In genomic region chr15:83504365-83504764, GRCh38 we compare ENCODE assay signal across 32 cellular contexts. TPM values are rescaled to one million over a fixed set of nuclear protein-coding genes. Genes with fewer than 3 reads are reported as not detected.
DNase-seq lines count a peak whose midpoint lies in the region; ATAC-seq, FAIRE-seq and TF ChIP-seq lines count a peak whose summit lies in the region.
"Had no signal": no experiment of that assay in that cellular context is flagged by ENCODE, and none has a peak within 500 bp of the region (broad histone marks: within the 10 kb centered on the region; RNA-seq: fewer than 3 reads in every experiment).

No MANE protein-coding gene starts in this region.

- H3K79me2 ChIP-seq in keratinocyte (ENCODE audit: control insufficient read depth, insufficient read depth, low read length), result no peaks in the 10 kb centered on the region

- no peak overlapping the region for H3K27ac ChIP-seq in A673 (ENCODE audit: low read depth, low read length, poor library complexity, severe bottlenecking)
- no peak overlapping the region for H3K27ac ChIP-seq in keratinocyte (ENCODE audit: control insufficient read depth, insufficient read depth, low read length)
- H3K27ac ChIP-seq: stomach, tibial nerve had no signal

- POLR2A ChIA-PET in A673 (lab: Charles Lee; ENCODE audit: low non-redundant PET), result no interaction called here
- POLR2A ChIA-PET in HEK293T (lab: Yijun Ruan, JAX), result no interaction called here

- BruUV-seq in A673 (replicated peaks; lab: Mats Ljungman, UMichigan), result no TSS peak

- H3K9me3 ChIP-seq in A673 (ENCODE audit: low read depth, low read length, poor library complexity, severe bottlenecking) (no peaks in the 10 kb centered on the region), keratinocyte (ENCODE audit: control insufficient read depth, low read depth, low read length) (no peaks in the 10 kb centered on the region)
- H3K9me3 ChIP-seq: stomach, tibial nerve had no signal

- TF ChIP-seq CTCF in A673 (conservative IDR thresholded peaks at IDR 0.05; ENCODE audit: low read depth, low read length), result no peak
- TF ChIP-seq CTCF in keratinocyte (optimal IDR thresholded peaks at IDR 0.05 in 1 of 3, IDR thresholded peaks at IDR 0.05 in 1 of 3, conservative IDR thresholded peaks at IDR 0.05 in 1 of 3; ENCODE audit: extremely low read depth in 1 of 3, insufficient read depth in 2 of 3, low read length in 3 of 3), result no peak
- no peak for TF ChIP-seq CTCF in GM10266 (IDR thresholded peaks at IDR 0.05; ENCODE audit: control insufficient read depth, insufficient read depth, low read depth, missing control alignments)

- dilution Hi-C loops in keratinocyte (cut with MboI; ENCODE audit: extremely low pct_ligation_motif_present, low sequenced_read_pairs), result no loop called here

- no peaks in the 10 kb centered on the region for H3K9me1 ChIP-seq in keratinocyte (ENCODE audit: control insufficient read depth, extremely low read depth, insufficient read depth, low read length)

- CTCF ChIA-PET in A673 (lab: Charles Lee), result no interaction called here
- CTCF ChIA-PET in HEK293T (lab: Yijun Ruan, JAX), result no interaction called here

- DNase-seq in A673 (ENCODE audit: low spot score) (peak; percentile 23), HT1080 (ENCODE audit: low read depth) (peak; percentile 36), amniotic epithelial cell (ENCODE audit: low read depth) (peak; percentile 2), keratinocyte (ENCODE audit: low read depth, low spot score) (no peak), GM10266 (ENCODE audit: extremely low spot score) (no peak), GDM1 (lab: John Stamatoyannopoulos, UW) (no peak), HEK293T (ENCODE audit: extremely low spot score) (no peak)
- DNase-seq: activated CD4-positive, alpha-beta T cell treated with anti-CD3 and anti-CD28 coated beads for 1 hour; activated CD8-positive, alpha-beta T cell treated with anti-CD3 and anti-CD28 coated beads, Interleukin-2, amount 10 ng/mL, durations not matched to agents 7 days and 5 days; activated naive CD8-positive, alpha-beta T cell treated with anti-CD3 and anti-CD28 coated beads, Interleukin-2, amount 10 ng/mL, durations not matched to agents 7 days and 5 days; activated T-cell treated with anti-CD3 and anti-CD28 coated beads for 4 hours; CD4-positive, alpha-beta memory T cell; cerebellar nuclear complex; HCEC 1CT; Karpas-422; midbrain; naive thymus-derived CD8-positive, alpha-beta T cell; NCI-H1048; NCI-H1694 treated with DMSO at 0.1 percent for 48 hours; NCI-H2171; NCI-H524 treated with DMSO at 0.1 percent for 48 hours; retina; stimulated activated CD4-positive, alpha-beta T cell treated with anti-CD3 and anti-CD28 coated beads, Interleukin-2, amount 100 ng/mL, for 24 hours; stomach had no signal

- H3K27me3 ChIP-seq in A673 (replicated peaks; ENCODE audit: insufficient read depth, low read depth, low read length, poor library complexity), result no peaks in the 10 kb centered on the region
- H3K27me3 ChIP-seq in keratinocyte (ENCODE audit: control insufficient read depth, extremely low read depth, insufficient read depth, low read length), result no peaks in the 10 kb centered on the region
- H3K27me3 ChIP-seq: stomach, tibial nerve had no signal

- peak overlapping the region; percentile 22 for H2AFZ ChIP-seq in keratinocyte (ENCODE audit: control insufficient read depth, low read length)

- intact Hi-C loops in A673 (cut with micrococcal nuclease; ENCODE audit: unreplicated experiment), result no loop called here

- no peak overlapping the region for H3K9ac ChIP-seq in keratinocyte (ENCODE audit: control insufficient read depth, extremely low read depth, insufficient read depth, low read length)

- H3K4me3 ChIP-seq in A673 (ENCODE audit: low read depth, low read length, poor library complexity, severe bottlenecking), result no peak overlapping the region
- H3K4me3 ChIP-seq in keratinocyte (ENCODE audit: control insufficient read depth in 2 of 3, extremely low read depth in 1 of 3, insufficient read depth in 2 of 3, low read depth in 1 of 3, low read length in 3 of 3), result no peak overlapping the region
- H3K4me3 ChIP-seq: smooth muscle cell, stomach, tibial nerve had no signal

- H3K4me1 ChIP-seq in A673 (ENCODE audit: insufficient read depth, low read length, poor library complexity, severe bottlenecking) (no peaks in the 10 kb centered on the region), keratinocyte (ENCODE audit: control insufficient read depth, extremely low read depth, insufficient read depth, low read length) (no peaks in the 10 kb centered on the region)
- H3K4me1 ChIP-seq: stomach, tibial nerve had no signal

- no peak overlapping the region for H3K4me2 ChIP-seq in keratinocyte (ENCODE audit: control insufficient read depth, extremely low read depth, insufficient read depth, low read depth, low read length)
- H3K4me2 ChIP-seq: smooth muscle cell had no signal

- no peak for FAIRE-seq in keratinocyte (lab: Jason Lieb, UNC)
- FAIRE-seq: A204.1, endometrium, GM19239, islet of Langerhans, RCC 7860 had no signal

- H4K20me1 ChIP-seq in keratinocyte (ENCODE audit: control insufficient read depth, extremely low read depth, insufficient read depth, low read length), result no peaks in the 10 kb centered on the region

- ATAC-seq in GM18909 (IDR thresholded peaks at IDR 0.05; ENCODE audit: poor library complexity, unreplicated experiment), result no peak
- ATAC-seq: activated CD8-positive, alpha-beta T cell treated with anti-CD3 and anti-CD28 coated beads, Interleukin-2, amount 10 ng/mL, durations not matched to agents 7 days and 5 days; naive thymus-derived CD8-positive, alpha-beta T cell had no signal

- no peaks in the 10 kb centered on the region for H3K36me3 ChIP-seq in A673 (ENCODE audit: insufficient read depth, low read length, poor library complexity, severe bottlenecking)
- H3K36me3 ChIP-seq in keratinocyte (ENCODE audit: control insufficient read depth in 2 of 2, extremely low read depth in 1 of 2, insufficient read depth in 2 of 2, low read length in 2 of 2), result no peaks in the 10 kb centered on the region
- H3K36me3 ChIP-seq: stomach, tibial nerve had no signal

TF ChIP-seq in HEK293T, 16 proteins besides CTCF, POLR2A, EP300 and RAD21:
- TF ChIP-seq CTBP1 (IDR thresholded peaks at IDR 0.05; ENCODE audit: borderline replicate concordance) (no peak), ELF4 (IDR thresholded peaks at IDR 0.05) (no peak), ARNT (IDR thresholded peaks at IDR 0.05) (no peak), FOXK2 (IDR thresholded peaks at IDR 0.05) (no peak), FOXA1 (IDR thresholded peaks at IDR 0.05) (no peak), LEF1 (IDR thresholded peaks at IDR 0.05; ENCODE audit: borderline replicate concordance) (no peak), ZNF384 (IDR thresholded peaks at IDR 0.05) (no peak)

RNA-seq across cellular contexts. Expression of gene SH3GL3, which starts 57.2 kb away (rescaled TPM):
- total RNA-seq in A673 (2021), result 25.6 and 32.1 TPM in 2 replicates
- total RNA-seq in HT1080 (2014; rRNA removed; shearing (Covaris generic)), result 2.1 and 3.5 TPM in 2 replicates
- polyA plus RNA-seq in HT1080 (2015; cell fraction: cytosol; rRNA removed), result 2.3 and 3.5 TPM in 2 replicates
- 1.6 and 2.4 TPM in 2 replicates for polyA plus RNA-seq in HT1080 (2015; cell fraction: nucleus; rRNA removed)
- 0.04 to 0.20 TPM (median 0.07 TPM) in 3 replicates for polyA plus RNA-seq in keratinocyte
- 3.4 TPM for polyA plus RNA-seq in keratinocyte (2011; ENCODE audit: low read depth)
- 0.12 and 0.16 TPM in 2 replicates for polyA plus RNA-seq in keratinocyte (2011; cell fraction: cytosol; rRNA removed)
- polyA plus RNA-seq in keratinocyte (2011; cell fraction: nucleus; rRNA removed), result 0.10 TPM in 1 of 2 replicates, not detected in the other
- polyA plus RNA-seq in keratinocyte (2012; ENCODE audit: low replicate concordance), result 0.13 and 1.3 TPM in 2 replicates
- not detected in 3 replicates for polyA minus RNA-seq in keratinocyte
- not detected for polyA minus RNA-seq in keratinocyte (2011; cell fraction: cytosol; rRNA and poly(A)+ RNA removed)
- not detected in 2 replicates for polyA minus RNA-seq in keratinocyte (2011; cell fraction: nucleus; rRNA and poly(A)+ RNA removed)
- total RNA-seq: activated CD8-positive, alpha-beta T cell treated with anti-CD3 and anti-CD28 coated beads, Interleukin-2, amount 10 ng/mL, durations not matched to agents 7 days and 5 days; activated naive CD8-positive, alpha-beta T cell treated with anti-CD3 and anti-CD28 coated beads, Interleukin-2, amount 10 ng/mL, durations not matched to agents 7 days and 5 days; CD4-positive, alpha-beta memory T cell; naive thymus-derived CD8-positive, alpha-beta T cell had no signal
- polyA plus RNA-seq: naive thymus-derived CD8-positive, alpha-beta T cell had no signal

Comparison
In these comparisons a context has a peak if more than half of its experiments do, and no peak if none do; other contexts are left out.
1. DNase-seq: peak in A673 (single experiment), HT1080 (single experiment) and amniotic epithelial cell (single experiment); none in keratinocyte (single experiment), GM10266 (single experiment), GDM1 (single experiment) and HEK293T (single experiment).